ENCODE assay signal across 2 cellular contexts in genomic region chr19:1658446-1659433, GRCh38.
TF ChIP-seq lines count a peak whose summit lies in the region.

No MANE protein-coding gene starts in this region.

TF ChIP-seq in IMR-90, 13 proteins besides CTCF, POLR2A, EP300 and RAD21:
- TF ChIP-seq MXI1 (IDR thresholded peaks at IDR 0.05; ENCODE audit: borderline replicate concordance, low read depth, low read length) (no peak), USF2 (IDR thresholded peaks at IDR 0.05; ENCODE audit: low read depth, low read length) (no peak), SMC3 (IDR thresholded peaks at IDR 0.05; ENCODE audit: low read depth, low read length) (no peak), FOS (IDR thresholded peaks at IDR 0.05; ENCODE audit: low read depth, low read length) (no peak), CHD1 (IDR thresholded peaks at IDR 0.05; ENCODE audit: low read depth, low read length) (no peak), RCOR1 (IDR thresholded peaks at IDR 0.05; ENCODE audit: insufficient replicate concordance, low read length) (no peak), ELK1 (IDR thresholded peaks at IDR 0.05; ENCODE audit: borderline replicate concordance, low read depth, low read length) (no peak), NFE2L2 (IDR thresholded peaks at IDR 0.05; ENCODE audit: low read depth, low read length) (no peak), CEBPB (IDR thresholded peaks at IDR 0.05; ENCODE audit: low read depth, low read length) (no peak), MAZ (IDR thresholded peaks at IDR 0.05; ENCODE audit: borderline replicate concordance, low read depth, low read length) (no peak), MAFK (IDR thresholded peaks at IDR 0.05; ENCODE audit: low read depth, low read length) (no peak), RFX5 (IDR thresholded peaks at IDR 0.05; ENCODE audit: low read depth, low read length) (no peak), BHLHE40 (IDR thresholded peaks at IDR 0.05; ENCODE audit: low read depth, low read length) (no peak)

TF ChIP-seq in H1, 55 proteins besides CTCF, POLR2A, EP300 and RAD21:
- no peak for TF ChIP-seq CHD2 (IDR thresholded peaks at IDR 0.05; ENCODE audit: low read length)
- TF ChIP-seq TAF1 (IDR thresholded peaks at IDR 0.05; ENCODE audit: low read depth, low read length) = no peak
- TF ChIP-seq SAP30 (IDR thresholded peaks at IDR 0.05; ENCODE audit: insufficient read depth, insufficient replicate concordance, low read length) = no peak
- TF ChIP-seq RFX5 (IDR thresholded peaks at IDR 0.05; ENCODE audit: borderline replicate concordance, low read depth, low read length) = no peak
